ENCODE assay signal across 8 cellular contexts in genomic region chr9:21213411-21214326, GRCh38. TPM values are rescaled to one million over a fixed set of nuclear protein-coding genes. Genes with fewer than 3 reads are reported as not detected.
A peak's percentile ranks its signal among the peaks of the same experiment; 100 is the strongest.
DNase-seq lines count a peak whose midpoint lies in the region; ATAC-seq and TF ChIP-seq lines count a peak whose summit lies in the region.
"Not testable (repeated sequence)": the region's sequence is repeated elsewhere in the genome, so short reads cannot be mapped to it uniquely, and the experiment has no call there.

No MANE protein-coding gene starts in this region.

- H3K27ac ChIP-seq in CD8-positive, alpha-beta memory T cell (ENCODE audit: low read depth, low read length); OCI-LY7 (ENCODE audit: low read depth, low read length, poor library complexity, severe bottlenecking); heart left ventricle: not testable (repeated sequence)

- H3K27me3 ChIP-seq in CD8-positive, alpha-beta memory T cell (ENCODE audit: insufficient read depth, low read length, poor library complexity, severe bottlenecking); heart left ventricle: not testable (repeated sequence)

- H3K4me3 Mint-ChIP-seq in CD8-positive, alpha-beta memory T cell: peak overlapping the region in 4 of 7 donors; percentile 25 to 64 (median 38)
- H3K4me3 Mint-ChIP-seq in activated naive CD8-positive, alpha-beta T cell treated with anti-CD3 and anti-CD28 coated beads, Interleukin-2, amount 10 ng/mL, durations not matched to agents 7 days and 5 days: peak overlapping the region; percentile 48

- POLR2A ChIA-PET in CD8-positive, alpha-beta memory T cell (lab: Charles Lee); OCI-LY7 (lab: Charles Lee); activated naive CD8-positive, alpha-beta T cell treated with anti-CD3 and anti-CD28 coated beads, Interleukin-2, amount 10 ng/mL, durations not matched to agents 7 days and 5 days (lab: Charles Lee): not testable (repeated sequence)

- H3K36me3 Mint-ChIP-seq in CD8-positive, alpha-beta memory T cell; activated naive CD8-positive, alpha-beta T cell treated with anti-CD3 and anti-CD28 coated beads, Interleukin-2, amount 10 ng/mL, durations not matched to agents 7 days and 5 days: not testable (repeated sequence)

- not testable (repeated sequence) for DNase-seq in CD8-positive, alpha-beta memory T cell; activated naive CD8-positive, alpha-beta T cell treated with anti-CD3 and anti-CD28 coated beads, Interleukin-2, amount 10 ng/mL, durations not matched to agents 7 days and 5 days; heart left ventricle; retinal pigment epithelial cell (ENCODE audit: low read depth)
- DNase-seq in HCEC 1CT: peak; percentile 10
- DNase-seq in OCI-LY7 (ENCODE audit: low spot score): peak; percentile 15

- intact Hi-C loops in OCI-LY7 (cut with micrococcal nuclease; ENCODE audit: unreplicated experiment); heart left ventricle (cut with DNase I): not testable (repeated sequence)

- not testable (repeated sequence) for H3K79me2 ChIP-seq in OCI-LY7 (ENCODE audit: insufficient read depth, low read depth, low read length)

- H3K27ac Mint-ChIP-seq in CD8-positive, alpha-beta memory T cell; activated naive CD8-positive, alpha-beta T cell treated with anti-CD3 and anti-CD28 coated beads, Interleukin-2, amount 10 ng/mL, durations not matched to agents 7 days and 5 days: not testable (repeated sequence)

- not testable (repeated sequence) for TF ChIP-seq POLR2A in heart left ventricle (IDR thresholded peaks at IDR 0.05)

- H3K4me3 ChIP-seq in CD8-positive, alpha-beta memory T cell (ENCODE audit: low read length); OCI-LY7 (ENCODE audit: low read depth, low read length, poor library complexity, severe bottlenecking); heart left ventricle; retinal pigment epithelial cell (ENCODE audit: low read length): not testable (repeated sequence)

- not testable (repeated sequence) for H3K36me3 ChIP-seq in CD8-positive, alpha-beta memory T cell (ENCODE audit: insufficient read depth, low read length); OCI-LY7 (ENCODE audit: insufficient read depth, low read length); heart left ventricle

- CTCF ChIA-PET in CD8-positive, alpha-beta memory T cell (lab: Charles Lee): interaction anchor here (1.3 to 2.8 kb wide), 2 partner anchors 18 to 60 kb away, joined by 3 to 10 read pairs; no protein-coding TSS in a partner anchor
- CTCF ChIA-PET in OCI-LY7 (lab: Charles Lee; ENCODE audit: unreplicated experiment): not testable (repeated sequence)

- ATAC-seq in GM18873 (IDR thresholded peaks at IDR 0.05; ENCODE audit: low FRiP score, unreplicated experiment) (peak; percentile 67), HG03469 (IDR thresholded peaks at IDR 0.05; ENCODE audit: unreplicated experiment) (peak; percentile 74)
- peak; percentile 67 for ATAC-seq in activated naive CD8-positive, alpha-beta T cell treated with anti-CD3 and anti-CD28 coated beads, Interleukin-2, amount 10 ng/mL, durations not matched to agents 7 days and 5 days (ENCODE audit: low read depth)
- ATAC-seq in heart left ventricle: not testable (repeated sequence)

- not testable (repeated sequence) for H3K9me3 ChIP-seq in CD8-positive, alpha-beta memory T cell (ENCODE audit: low read length); OCI-LY7 (ENCODE audit: low read length); heart left ventricle

- not testable (repeated sequence) for H3K9me3 Mint-ChIP-seq in CD8-positive, alpha-beta memory T cell; activated naive CD8-positive, alpha-beta T cell treated with anti-CD3 and anti-CD28 coated beads, Interleukin-2, amount 10 ng/mL, durations not matched to agents 7 days and 5 days

- TF ChIP-seq CTCF in OCI-LY7 (conservative IDR thresholded peaks at IDR 0.05; ENCODE audit: low read length): peak; percentile 69
- TF ChIP-seq CTCF in heart left ventricle (IDR thresholded peaks at IDR 0.05): peak in 7 of 12 donors; percentile 5 to 36 (median 24)
- peak; percentile 62 for TF ChIP-seq CTCF in retinal pigment epithelial cell (conservative IDR thresholded peaks at IDR 0.05; ENCODE audit: low read depth, low read length)

- not testable (repeated sequence) for H3K4me1 Mint-ChIP-seq in CD8-positive, alpha-beta memory T cell; activated naive CD8-positive, alpha-beta T cell treated with anti-CD3 and anti-CD28 coated beads, Interleukin-2, amount 10 ng/mL, durations not matched to agents 7 days and 5 days

- peaks cover 3 to 30% of the 10 kb centered on the region in 2 donors for H3K27me3 Mint-ChIP-seq in CD8-positive, alpha-beta memory T cell
- H3K27me3 Mint-ChIP-seq in activated naive CD8-positive, alpha-beta T cell treated with anti-CD3 and anti-CD28 coated beads, Interleukin-2, amount 10 ng/mL, durations not matched to agents 7 days and 5 days: not testable (repeated sequence)

- not testable (repeated sequence) for H3K4me1 ChIP-seq in CD8-positive, alpha-beta memory T cell (ENCODE audit: insufficient read depth, low read length); OCI-LY7 (ENCODE audit: insufficient read depth, low read length, poor library complexity, severe bottlenecking); heart left ventricle

- H3K4me2 ChIP-seq in OCI-LY7 (ENCODE audit: low read length): not testable (repeated sequence)

- BruUV-seq in OCI-LY7 (replicated peaks; lab: Mats Ljungman, UMichigan): not testable (repeated sequence)

- not testable (repeated sequence) for H4K20me1 ChIP-seq in OCI-LY7 (ENCODE audit: insufficient read depth, low read length)

- 21 to 38% (median 29%) methylated on average over 5 of the region's 5 CpGs for WGBS in heart left ventricle, 4 donors

- not testable (repeated sequence) for H2AFZ ChIP-seq in OCI-LY7 (ENCODE audit: low read length)

- not testable (repeated sequence) for H3K9me2 ChIP-seq in OCI-LY7 (ENCODE audit: insufficient read depth, low read length)

RNA-seq across cellular contexts. Expression of gene IFNA16, which starts 3.4 kb away (rescaled TPM):
- total RNA-seq in CD8-positive, alpha-beta memory T cell: not detected
- polyA plus RNA-seq in CD8-positive, alpha-beta memory T cell: not detected
- total RNA-seq in OCI-LY7 (2014; rRNA removed; shearing (Covaris generic)): not detected in 2 replicates
- total RNA-seq in OCI-LY7 (2022): not detected in 2 replicates
- not detected for total RNA-seq in activated naive CD8-positive, alpha-beta T cell treated with anti-CD3 and anti-CD28 coated beads, Interleukin-2, amount 10 ng/mL, durations not matched to agents 7 days and 5 days
- not detected for total RNA-seq in heart left ventricle
- not detected for polyA plus RNA-seq in heart left ventricle

RNA-seq across cellular contexts. Expression of gene IFNA10, which starts 6.7 kb away (rescaled TPM):
- total RNA-seq in CD8-positive, alpha-beta memory T cell: not detected
- polyA plus RNA-seq in CD8-positive, alpha-beta memory T cell: not detected
- total RNA-seq in OCI-LY7 (2014; rRNA removed; shearing (Covaris generic)): not detected in 2 replicates
- total RNA-seq in OCI-LY7 (2022) (not detected in 2 replicates), heart left ventricle (not detected)
- total RNA-seq in activated naive CD8-positive, alpha-beta T cell treated with anti-CD3 and anti-CD28 coated beads, Interleukin-2, amount 10 ng/mL, durations not matched to agents 7 days and 5 days: not detected
- not detected for polyA plus RNA-seq in heart left ventricle

RNA-seq across cellular contexts. Expression of gene IFNA7, which starts 11.7 kb away (rescaled TPM):
- not detected for total RNA-seq in CD8-positive, alpha-beta memory T cell
- not detected for polyA plus RNA-seq in CD8-positive, alpha-beta memory T cell
- not detected in 2 replicates for total RNA-seq in OCI-LY7 (2014; rRNA removed; shearing (Covaris generic))
- total RNA-seq in OCI-LY7 (2022) (not detected in 2 replicates), heart left ventricle (not detected)
- total RNA-seq in activated naive CD8-positive, alpha-beta T cell treated with anti-CD3 and anti-CD28 coated beads, Interleukin-2, amount 10 ng/mL, durations not matched to agents 7 days and 5 days: not detected
- polyA plus RNA-seq in heart left ventricle: not detected

RNA-seq across cellular contexts. Expression of gene IFNA17, which starts 14.4 kb away (rescaled TPM):
- total RNA-seq in CD8-positive, alpha-beta memory T cell: not detected
- polyA plus RNA-seq in CD8-positive, alpha-beta memory T cell: not detected
- not detected in 2 replicates for total RNA-seq in OCI-LY7 (2014; rRNA removed; shearing (Covaris generic))
- not detected in 2 replicates for total RNA-seq in OCI-LY7 (2022)
- not detected for total RNA-seq in activated naive CD8-positive, alpha-beta T cell treated with anti-CD3 and anti-CD28 coated beads, Interleukin-2, amount 10 ng/mL, durations not matched to agents 7 days and 5 days
- total RNA-seq in heart left ventricle: not detected
- polyA plus RNA-seq in heart left ventricle: not detected

RNA-seq across cellular contexts. Expression of gene IFNA14, which starts 26.1 kb away (rescaled TPM):
- not detected for total RNA-seq in CD8-positive, alpha-beta memory T cell
- not detected for polyA plus RNA-seq in CD8-positive, alpha-beta memory T cell
- not detected in 2 replicates for total RNA-seq in OCI-LY7 (2014; rRNA removed; shearing (Covaris generic))
- not detected in 2 replicates for total RNA-seq in OCI-LY7 (2022)
- total RNA-seq in activated naive CD8-positive, alpha-beta T cell treated with anti-CD3 and anti-CD28 coated beads, Interleukin-2, amount 10 ng/mL, durations not matched to agents 7 days and 5 days: not detected
- total RNA-seq in heart left ventricle: not detected
- polyA plus RNA-seq in heart left ventricle: not detected
